ENCODE assay signal across 12 cellular contexts in the genomic region with DNA sequence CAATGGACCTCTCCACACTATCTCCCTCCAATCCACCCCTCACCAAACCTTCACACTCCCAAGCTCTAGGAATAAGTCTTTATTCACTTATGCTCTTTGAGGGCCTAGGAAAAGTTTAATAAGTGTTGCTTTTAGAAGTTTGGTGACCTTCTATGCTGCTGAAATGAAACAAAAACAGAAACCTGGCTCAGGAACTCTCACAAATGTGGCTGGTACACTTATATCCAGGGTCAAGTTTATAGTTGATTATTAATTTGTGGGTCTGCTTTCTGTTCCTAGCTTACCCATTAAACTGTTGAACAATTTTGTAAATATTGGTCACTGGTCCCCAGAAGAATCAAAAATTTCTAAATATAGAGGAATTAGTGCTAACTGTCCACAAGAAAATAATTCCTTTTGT. TPM values are rescaled to one million over a fixed set of nuclear protein-coding genes. Genes with fewer than 3 reads are reported as not detected.
A peak's percentile ranks its signal among the peaks of the same experiment; 100 is the strongest.
DNase-seq lines count a peak whose midpoint lies in the region; ATAC-seq and TF ChIP-seq lines count a peak whose summit lies in the region.
"Had no signal": no experiment of that assay in that cellular context is flagged by ENCODE, and none has a peak within 500 bp of the region (broad histone marks: within the 10 kb centered on the region; RNA-seq: fewer than 3 reads in every experiment).

No MANE protein-coding gene starts in this region.

- in situ Hi-C loops in ACHN (cut with HindIII; ENCODE audit: low pct_ligation_motif_present, low pct_unique_long_range_greater_than_20kb, low sequenced_read_pairs) = no loop called here

- no peaks in the 10 kb centered on the region for H3K9me3 Mint-ChIP-seq in activated naive CD8-positive, alpha-beta T cell treated with anti-CD3 and anti-CD28 coated beads for 36 hours
- H3K9me3 Mint-ChIP-seq: brain had no signal

- no peaks in the 10 kb centered on the region for H3K27me3 Mint-ChIP-seq in activated naive CD8-positive, alpha-beta T cell treated with anti-CD3 and anti-CD28 coated beads for 36 hours

- no peak for DNase-seq in activated naive CD8-positive, alpha-beta T cell treated with anti-CD3 and anti-CD28 coated beads for 36 hours
- no peak for DNase-seq in erythroblast (lab: John Stamatoyannopoulos, UW)
- no peak for DNase-seq in COR-L47 (lab: John Stamatoyannopoulos, UW)
- no peak for DNase-seq in LoVo (ENCODE audit: low spot score)
- no peak for DNase-seq in ACHN
- DNase-seq: DND-41, NCI-H226, uterus had no signal

- TF ChIP-seq POLR2A in erythroblast (IDR thresholded peaks at IDR 0.05; ENCODE audit: low read length) = no peak

- ATAC-seq in GM18517 (IDR thresholded peaks at IDR 0.05; ENCODE audit: unreplicated experiment) (peak; percentile 92), GM21367 (IDR thresholded peaks at IDR 0.05; ENCODE audit: unreplicated experiment) (peak; percentile 70), HG03108 (IDR thresholded peaks at IDR 0.05; ENCODE audit: unreplicated experiment) (peak; percentile 79)

- H3K4me1 Mint-ChIP-seq in activated naive CD8-positive, alpha-beta T cell treated with anti-CD3 and anti-CD28 coated beads for 36 hours = peaks cover 69% of the 10 kb centered on the region
- H3K4me1 Mint-ChIP-seq: brain had no signal

- H3K36me3 Mint-ChIP-seq in activated naive CD8-positive, alpha-beta T cell treated with anti-CD3 and anti-CD28 coated beads for 36 hours = no peaks in the 10 kb centered on the region
- H3K36me3 Mint-ChIP-seq: brain had no signal

- H3K4me3 Mint-ChIP-seq in activated naive CD8-positive, alpha-beta T cell treated with anti-CD3 and anti-CD28 coated beads for 36 hours = peak overlapping the region; percentile 27
- H3K4me3 Mint-ChIP-seq: brain had no signal

- H3K27ac Mint-ChIP-seq in activated naive CD8-positive, alpha-beta T cell treated with anti-CD3 and anti-CD28 coated beads for 36 hours = peak overlapping the region; percentile 89
- H3K27ac Mint-ChIP-seq: brain had no signal

RNA-seq across cellular contexts. Expression of gene ANKRD44, which starts 14.2 kb away (rescaled TPM):
- 100 to 1,000 TPM; 118 to 121 TPM for total RNA-seq in activated naive CD8-positive, alpha-beta T cell treated with anti-CD3 and anti-CD28 coated beads for 36 hours
